ENCODE assay signal across 36 cellular contexts in the genomic region with DNA sequence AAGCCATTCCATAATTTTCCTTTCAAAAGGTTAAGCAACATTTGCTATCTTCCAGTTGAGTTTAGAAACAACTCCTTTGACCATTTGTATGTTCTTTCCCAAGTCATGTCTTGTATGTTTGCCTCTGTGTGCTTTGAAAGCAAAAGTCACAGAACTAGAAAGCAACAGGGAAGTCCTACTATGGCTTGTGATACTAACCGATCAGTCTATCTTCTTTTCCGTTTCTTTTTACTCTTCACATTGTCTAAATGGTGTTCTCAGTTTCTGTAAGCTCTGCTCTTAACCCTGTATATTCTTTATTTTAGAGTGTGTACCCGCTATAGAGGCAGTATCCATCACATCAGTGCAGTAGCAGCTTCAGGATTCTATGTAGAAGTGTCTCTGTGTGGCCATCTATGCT. TPM values are rescaled to one million over a fixed set of nuclear protein-coding genes. Genes with fewer than 3 reads are reported as not detected.
"Had no signal": no experiment of that assay in that cellular context is flagged by ENCODE, and none has a peak within 500 bp of the region (broad histone marks: within the 10 kb centered on the region; RNA-seq: fewer than 3 reads in every experiment).

No MANE protein-coding gene starts in this region.

- H3K79me2 ChIP-seq: hepatocyte, parathyroid adenoma had no signal

- H3K27ac ChIP-seq: coronary artery, esophagus muscularis mucosa, foreskin keratinocyte, gastroesophageal sphincter, heart left ventricle, hepatocyte, neutrophil, parathyroid adenoma, stomach, thyroid gland had no signal

- H3K9me3 ChIP-seq: esophagus muscularis mucosa, gastroesophageal sphincter, heart left ventricle, mucosa of descending colon, neutrophil, stomach, thyroid gland had no signal

- H3K27me3 ChIP-seq: esophagus muscularis mucosa, foreskin keratinocyte, gastroesophageal sphincter, heart left ventricle, hepatocyte, neutrophil, stomach, thyroid gland had no signal

- H3K36me3 ChIP-seq: esophagus muscularis mucosa, gastroesophageal sphincter, heart left ventricle, neutrophil, stomach, thyroid gland had no signal

- FAIRE-seq: endothelial cell of umbilical vein, kidney had no signal

- ATAC-seq: foreskin keratinocyte; gastroesophageal sphincter; heart left ventricle; left lobe of liver; mucosa of descending colon; natural killer cell treated with Interleukin-12 subunit alpha and Interleukin-12 subunit beta and Interleukin-15 and Interleukin-18, amount 100 ng/mL, for 72 hours; sciatic nerve; stimulated activated effector memory CD8-positive, alpha-beta T cell treated with anti-CD3 and anti-CD28 coated beads, Interleukin-12 subunit alpha, Interleukin-12 subunit beta, amount 100 ng/mL, for 72 hours had no signal

- H3K9ac ChIP-seq: parathyroid adenoma had no signal

- H2AFZ ChIP-seq: hepatocyte, parathyroid adenoma had no signal

- H3K4me1 ChIP-seq: esophagus muscularis mucosa, foreskin keratinocyte, gastroesophageal sphincter, heart left ventricle, parathyroid adenoma, stomach, thyroid gland had no signal

- DNase-seq: dermis blood vessel endothelial cell; effector memory CD4-positive, alpha-beta T cell; foreskin keratinocyte; heart left ventricle; kidney; mesenchymal stem cell; mucosa of descending colon; naive B cell; stimulated activated CD4-positive, alpha-beta T cell treated with anti-CD3 and anti-CD28 coated beads, Interleukin-12 subunit alpha, Interleukin-12 subunit beta, amount 100 ng/mL, for 4 hours; stimulated activated CD4-positive, alpha-beta T cell treated with anti-CD3 and anti-CD28 coated beads, Interleukin-1b, Interleukin-23, amount 100 ng/mL, for 48 hours; stimulated activated CD4-positive, alpha-beta T cell treated with anti-CD3 and anti-CD28 coated beads, Interleukin-4, amount 100 ng/mL, for 1 hour; stimulated activated naive CD4-positive, alpha-beta T cell treated with Interleukin-2 at 50 U/mL for 16 hours; stomach; thyroid gland had no signal

- H3K4me2 ChIP-seq: hepatocyte, smooth muscle cell had no signal

- H3K4me3 ChIP-seq: coronary artery, esophagus muscularis mucosa, gastroesophageal sphincter, heart left ventricle, hepatocyte, lung, mucosa of descending colon, smooth muscle cell, stomach, thyroid gland had no signal

RNA-seq across cellular contexts. Expression of gene TMEM244, which starts 32.9 kb away (rescaled TPM):
- total RNA-seq: dermis blood vessel endothelial cell; endothelial cell of umbilical vein; epithelial cell of proximal tubule; esophagus muscularis mucosa; fibroblast of lung; foreskin keratinocyte; gastroesophageal sphincter; heart left ventricle; hepatocyte; kidney; left lobe of liver; liver; lung; mesothelial cell of epicardium; mucosa of descending colon; natural killer cell treated with Interleukin-12 subunit alpha and Interleukin-12 subunit beta and Interleukin-15 and Interleukin-18, amount 100 ng/mL, for 72 hours; neural crest cell; omental fat pad; progenitor cell of endocrine pancreas; sciatic nerve; smooth muscle cell; stomach; subcutaneous adipose tissue; thyroid gland; urinary bladder had no signal
- polyA plus RNA-seq: endothelial cell of umbilical vein, fibroblast of lung, heart left ventricle, hepatocyte, liver, lung, smooth muscle cell, stomach, urinary bladder had no signal
